In the genomic region with DNA sequence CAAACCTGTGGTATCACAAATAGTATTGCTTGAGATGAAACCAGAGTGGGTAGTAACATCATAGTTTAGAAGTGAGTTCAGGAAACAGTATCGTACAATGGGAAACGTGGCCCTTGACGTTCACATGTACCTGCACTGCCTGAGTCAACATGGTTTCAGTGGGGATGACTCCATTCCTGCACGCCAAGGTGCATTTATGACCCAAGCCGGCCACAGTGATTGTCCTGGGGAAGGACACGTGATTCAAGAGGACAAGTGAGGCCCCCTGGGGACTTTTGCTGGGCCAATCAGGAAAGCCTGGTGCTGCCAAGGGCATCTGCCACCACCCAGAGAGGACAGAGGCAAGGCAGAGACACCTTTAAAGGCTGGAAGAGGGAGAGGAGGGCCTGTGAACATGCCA, we compare ENCODE assay signal across 15 cellular contexts.
DNase-seq lines count a peak whose midpoint lies in the region; ATAC-seq lines count a peak whose summit lies in the region.
"Had no signal": no experiment of that assay in that cellular context is flagged by ENCODE, and none has a peak within 500 bp of the region (broad histone marks: within the 10 kb centered on the region; RNA-seq: fewer than 3 reads in every experiment).

No MANE protein-coding gene starts in this region.

- H3K4me1 Mint-ChIP-seq in activated CD4-positive, alpha-beta T cell treated with anti-CD3 and anti-CD28 coated beads for 36 hours = peaks cover 6% of the 10 kb centered on the region
- peaks cover 10% of the 10 kb centered on the region for H3K4me1 Mint-ChIP-seq in activated T-cell treated with anti-CD3 and anti-CD28 coated beads, Interleukin-2, amount 50 U/mL, for 72 hours (ENCODE audit: low read depth)
- H3K4me1 Mint-ChIP-seq in stimulated activated effector memory CD8-positive, alpha-beta T cell treated with anti-CD3 and anti-CD28 coated beads, Interleukin-12 subunit alpha, Interleukin-12 subunit beta, amount 100 ng/mL, for 72 hours = no peaks in the 10 kb centered on the region
- H3K4me1 Mint-ChIP-seq: CD8-positive, alpha-beta memory T cell had no signal

- CTCF ChIA-PET in activated CD4-positive, alpha-beta T cell treated with anti-CD3 and anti-CD28 coated beads for 36 hours (lab: Charles Lee) = interaction anchor here (1.5 kb wide), 1 partner anchor 17 kb away, joined by 3 read pairs; no protein-coding TSS in a partner anchor

- peak; percentile 79 for ATAC-seq in activated CD4-positive, alpha-beta T cell treated with anti-CD3 and anti-CD28 coated beads for 36 hours
- ATAC-seq in activated T-cell treated with anti-CD3 and anti-CD28 coated beads, Interleukin-2, amount 50 U/mL, for 72 hours (replicated peaks in 1 of 2) = peak; percentile 83 to 92
- peak; percentile 66 for ATAC-seq in stimulated activated effector memory CD8-positive, alpha-beta T cell treated with anti-CD3 and anti-CD28 coated beads, Interleukin-12 subunit alpha, Interleukin-12 subunit beta, amount 100 ng/mL, for 72 hours
- ATAC-seq: GM23338 had no signal

- H3K27me3 Mint-ChIP-seq in activated CD4-positive, alpha-beta T cell treated with anti-CD3 and anti-CD28 coated beads for 36 hours = peaks cover 16% of the 10 kb centered on the region
- H3K27me3 Mint-ChIP-seq in activated T-cell treated with anti-CD3 and anti-CD28 coated beads, Interleukin-2, amount 50 U/mL, for 72 hours (ENCODE audit: low read depth) = peaks cover 50% of the 10 kb centered on the region

- no peaks in the 10 kb centered on the region for H3K9me3 Mint-ChIP-seq in activated CD4-positive, alpha-beta T cell treated with anti-CD3 and anti-CD28 coated beads for 36 hours (ENCODE audit: low read depth)
- H3K9me3 Mint-ChIP-seq in activated T-cell treated with anti-CD3 and anti-CD28 coated beads, Interleukin-2, amount 50 U/mL, for 72 hours = no peaks in the 10 kb centered on the region
- H3K9me3 Mint-ChIP-seq in stimulated activated effector memory CD8-positive, alpha-beta T cell treated with anti-CD3 and anti-CD28 coated beads, Interleukin-12 subunit alpha, Interleukin-12 subunit beta, amount 100 ng/mL, for 72 hours = no peaks in the 10 kb centered on the region
- H3K9me3 Mint-ChIP-seq: CD8-positive, alpha-beta memory T cell; GM23338; H9 had no signal

- no peak overlapping the region for H3K27ac Mint-ChIP-seq in activated CD4-positive, alpha-beta T cell treated with anti-CD3 and anti-CD28 coated beads for 36 hours
- H3K27ac Mint-ChIP-seq in activated T-cell treated with anti-CD3 and anti-CD28 coated beads, Interleukin-2, amount 50 U/mL, for 72 hours = no peak overlapping the region
- no peak overlapping the region for H3K27ac Mint-ChIP-seq in stimulated activated effector memory CD8-positive, alpha-beta T cell treated with anti-CD3 and anti-CD28 coated beads, Interleukin-12 subunit alpha, Interleukin-12 subunit beta, amount 100 ng/mL, for 72 hours
- H3K27ac Mint-ChIP-seq: GM23338, H9 had no signal

- DNase-seq in activated CD4-positive, alpha-beta T cell treated with anti-CD3 and anti-CD28 coated beads for 36 hours = peak; percentile 38
- DNase-seq in activated CD4-positive, alpha-beta T cell treated with anti-CD3 and anti-CD28 coated beads, Interleukin-2, amount 50 U/mL, for 4 hours = no peak
- peak; percentile 26 to 40 for DNase-seq in activated T-cell treated with anti-CD3 and anti-CD28 coated beads, Interleukin-2, amount 50 U/mL, for 72 hours
- no peak for DNase-seq in activated T-cell treated with anti-CD3 and anti-CD28 coated beads, Interleukin-2, amount 50 U/mL, for 1 hour
- DNase-seq in LoVo (ENCODE audit: low spot score) (peak; percentile 72), T-helper 1 cell (no peak)
- no peak for DNase-seq in stimulated activated effector memory CD8-positive, alpha-beta T cell treated with anti-CD3 and anti-CD28 coated beads, Interleukin-12 subunit alpha, Interleukin-12 subunit beta, amount 100 ng/mL, for 72 hours (ENCODE audit: low spot score in 2 of 2)
- no peak for DNase-seq in effector CD8-positive, alpha-beta T cell (lab: John Stamatoyannopoulos, UW)
- DNase-seq: AML-193; Caco-2; CD8-positive, alpha-beta memory T cell; DND-41; GDM1; H9 had no signal

- intact Hi-C loops in activated CD4-positive, alpha-beta T cell treated with anti-CD3 and anti-CD28 coated beads for 36 hours (cut with DNase I, micrococcal nuclease) = no loop called here

- no peak overlapping the region for H3K4me3 Mint-ChIP-seq in activated CD4-positive, alpha-beta T cell treated with anti-CD3 and anti-CD28 coated beads for 36 hours
- peak overlapping the region in 1 of 2 donors; percentile 22 for H3K4me3 Mint-ChIP-seq in activated T-cell treated with anti-CD3 and anti-CD28 coated beads, Interleukin-2, amount 50 U/mL, for 72 hours
- no peak overlapping the region for H3K4me3 Mint-ChIP-seq in stimulated activated effector memory CD8-positive, alpha-beta T cell treated with anti-CD3 and anti-CD28 coated beads, Interleukin-12 subunit alpha, Interleukin-12 subunit beta, amount 100 ng/mL, for 72 hours
- H3K4me3 Mint-ChIP-seq: CD8-positive, alpha-beta memory T cell; GM23338; H9 had no signal

- POLR2A ChIA-PET in activated CD4-positive, alpha-beta T cell treated with anti-CD3 and anti-CD28 coated beads for 36 hours (lab: Charles Lee) = no interaction called here

- H3K36me3 Mint-ChIP-seq in activated CD4-positive, alpha-beta T cell treated with anti-CD3 and anti-CD28 coated beads for 36 hours (ENCODE audit: low read depth) = no peaks in the 10 kb centered on the region
- H3K36me3 Mint-ChIP-seq in activated T-cell treated with anti-CD3 and anti-CD28 coated beads, Interleukin-2, amount 50 U/mL, for 72 hours (ENCODE audit: insufficient read depth in 2 of 2) = no peaks in the 10 kb centered on the region
- H3K36me3 Mint-ChIP-seq in stimulated activated effector memory CD8-positive, alpha-beta T cell treated with anti-CD3 and anti-CD28 coated beads, Interleukin-12 subunit alpha, Interleukin-12 subunit beta, amount 100 ng/mL, for 72 hours = no peaks in the 10 kb centered on the region
- H3K36me3 Mint-ChIP-seq: CD8-positive, alpha-beta memory T cell had no signal

Comparison
In these comparisons a context has a peak if more than half of its experiments do, and no peak if none do; other contexts are left out.
1. DNase-seq: peak in activated CD4-positive, alpha-beta T cell treated with anti-CD3 and anti-CD28 coated beads for 36 hours (single experiment), activated T-cell treated with anti-CD3 and anti-CD28 coated beads, Interleukin-2, amount 50 U/mL, for 72 hours (2 of 2) and LoVo (single experiment); none in activated CD4-positive, alpha-beta T cell treated with anti-CD3 and anti-CD28 coated beads, Interleukin-2, amount 50 U/mL, for 4 hours (0 of 2), activated T-cell treated with anti-CD3 and anti-CD28 coated beads, Interleukin-2, amount 50 U/mL, for 1 hour (single experiment), stimulated activated effector memory CD8-positive, alpha-beta T cell treated with anti-CD3 and anti-CD28 coated beads, Interleukin-12 subunit alpha, Interleukin-12 subunit beta, amount 100 ng/mL, for 72 hours (0 of 2), effector CD8-positive, alpha-beta T cell (single experiment) and T-helper 1 cell (0 of 5).
2. Peak in every context shown above with its lines, with median percentiles within 50 percentile points of each other: ATAC-seq.